Comparison of ENCODE assay signal across 8 cellular contexts in the genomic region with DNA sequence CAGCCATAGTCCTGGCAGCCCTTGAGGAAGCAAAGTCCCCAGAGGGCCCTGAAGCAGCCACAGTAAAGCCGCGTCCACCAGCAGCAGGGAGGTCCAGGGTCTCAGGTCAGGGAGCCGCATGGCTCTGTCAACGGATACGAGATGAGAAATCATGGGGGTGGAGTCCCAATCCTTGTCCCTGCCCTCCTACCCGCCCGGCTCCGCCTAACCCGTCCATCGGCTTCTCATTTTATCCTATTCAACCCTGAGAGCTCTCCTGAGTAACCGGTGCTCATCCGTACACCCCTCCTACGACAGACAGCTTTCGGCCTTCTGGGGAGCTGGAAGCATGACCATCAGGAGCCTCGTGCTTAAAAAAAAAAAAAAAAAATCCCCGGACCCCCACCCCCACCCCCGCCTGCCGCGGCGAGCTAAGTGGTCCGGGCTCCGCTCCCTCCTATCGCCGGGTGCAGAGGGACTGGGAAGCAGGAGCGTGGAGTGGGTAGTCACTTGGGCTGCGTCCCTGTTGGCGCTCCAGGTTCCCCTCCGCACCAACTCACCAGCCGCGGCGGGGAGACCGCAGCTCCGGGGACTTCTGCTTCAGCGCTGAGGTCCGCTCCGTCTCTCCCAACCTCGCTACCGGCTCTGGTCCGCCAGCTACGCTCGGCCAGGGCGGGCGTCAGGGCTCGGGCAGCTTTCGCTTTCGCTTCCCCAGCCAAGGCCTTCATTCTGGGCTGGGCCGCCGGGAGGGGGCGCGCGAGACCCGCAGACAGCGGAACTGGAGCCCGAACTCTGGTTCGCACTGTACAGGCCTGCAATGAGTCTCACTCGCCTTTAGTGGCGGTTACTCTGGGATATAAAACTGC. TPM values are rescaled to one million over a fixed set of nuclear protein-coding genes. Genes with fewer than 3 reads are reported as not detected.
A peak's percentile ranks its signal among the peaks of the same experiment; 100 is the strongest.
DNase-seq lines count a peak whose midpoint lies in the region; ATAC-seq and TF ChIP-seq lines count a peak whose summit lies in the region.

A gene (minus strand): TSS at position 626 of the 845 bp plus-strand sequence. CDS start 506 bp downstream, at position 120.

- peaks cover 79% of the 10 kb centered on the region for H3K4me1 Mint-ChIP-seq in activated CD4-positive, alpha-beta T cell treated with anti-CD3 and anti-CD28 coated beads for 36 hours

- no peaks in the 10 kb centered on the region for H3K27me3 ChIP-seq in BLaER1
- H3K27me3 ChIP-seq in layer of hippocampus (ENCODE audit: control insufficient read depth, insufficient read depth, low read length), result no peaks in the 10 kb centered on the region

- H3K27ac ChIP-seq in BLaER1 (peak within 1 kb of the TSS; percentile 89), layer of hippocampus (ENCODE audit: low read depth, low read length) (peak within 1 kb of the TSS; percentile 95)

- no peaks in the 10 kb centered on the region for H3K27me3 Mint-ChIP-seq in activated CD4-positive, alpha-beta T cell treated with anti-CD3 and anti-CD28 coated beads for 36 hours

- CTCF ChIA-PET in activated CD4-positive, alpha-beta T cell treated with anti-CD3 and anti-CD28 coated beads for 36 hours (lab: Charles Lee), result interaction anchor here (0.6 to 10.8 kb wide), 26 partner anchors 9 to 146 kb away, joined by 3 to 253 read pairs (median 7); a partner anchor contains a TSS

- no peaks in the 10 kb centered on the region for H3K9me3 ChIP-seq in BLaER1

- intact Hi-C loops in activated CD4-positive, alpha-beta T cell treated with anti-CD3 and anti-CD28 coated beads for 36 hours (cut with DNase I, micrococcal nuclease), result loop anchor here (1.0 to 5.0 kb wide), 7 partner anchors 16 to 711 kb away; a partner anchor contains a TSS

- H3K27ac Mint-ChIP-seq in activated CD4-positive, alpha-beta T cell treated with anti-CD3 and anti-CD28 coated beads for 36 hours, result peak within 1 kb of the TSS; percentile 94

- ATAC-seq in HG03442 (IDR thresholded peaks at IDR 0.05; ENCODE audit: unreplicated experiment), result peak; percentile 77
- ATAC-seq in activated CD4-positive, alpha-beta T cell treated with anti-CD3 and anti-CD28 coated beads for 36 hours, result peak; percentile 82

- H3K4me3 ChIP-seq in BLaER1 (peak within 1 kb of the TSS; percentile 77), choroid plexus epithelial cell (ENCODE audit: low read depth, low read length) (peak within 1 kb of the TSS; percentile 94)

- peaks cover 2% of the 10 kb centered on the region for H3K9me3 Mint-ChIP-seq in activated CD4-positive, alpha-beta T cell treated with anti-CD3 and anti-CD28 coated beads for 36 hours (ENCODE audit: low read depth)

- H4K20me1 ChIP-seq in BLaER1, result no peaks in the 10 kb centered on the region

- peak within 1 kb of the TSS; percentile 88 for H3K9ac ChIP-seq in BLaER1

- TF ChIP-seq CTCF in choroid plexus epithelial cell (conservative IDR thresholded peaks at IDR 0.05; ENCODE audit: low read depth, low read length), result peak; percentile 98

- DNase-seq in GM19238 (ENCODE audit: insufficient read length, low spot score) (peak; percentile 90), NCI-H510A (lab: John Stamatoyannopoulos, UW) (peak; percentile 87), choroid plexus epithelial cell (ENCODE audit: low read depth) (peak; percentile 95)
- peak; percentile 99 for DNase-seq in activated CD4-positive, alpha-beta T cell treated with anti-CD3 and anti-CD28 coated beads for 36 hours
- peak; percentile 96 to 98 (median 97) for DNase-seq in stimulated activated CD4-positive, alpha-beta T cell treated with anti-CD3 and anti-CD28 coated beads, Interleukin-1b, Interleukin-23, amount 100 ng/mL, for 24 hours (ENCODE audit: low read depth in 4 of 4, low spot score in 1 of 4)

- POLR2A ChIA-PET in activated CD4-positive, alpha-beta T cell treated with anti-CD3 and anti-CD28 coated beads for 36 hours (lab: Charles Lee), result interaction anchor here (0.6 to 4.4 kb wide), 10 partner anchors 9 to 146 kb away, joined by 3 to 57 read pairs (median 6); a partner anchor contains a TSS

- H3K36me3 Mint-ChIP-seq in activated CD4-positive, alpha-beta T cell treated with anti-CD3 and anti-CD28 coated beads for 36 hours (ENCODE audit: low read depth), result peaks cover 84% of the 10 kb centered on the region

- H3K4me1 ChIP-seq in BLaER1, result peaks cover 68% of the 10 kb centered on the region

- H3K36me3 ChIP-seq in BLaER1, result peaks cover 47% of the 10 kb centered on the region

- peak within 1 kb of the TSS; percentile 95 for H3K4me3 Mint-ChIP-seq in activated CD4-positive, alpha-beta T cell treated with anti-CD3 and anti-CD28 coated beads for 36 hours

- peak within 1 kb of the TSS; percentile 99 for H3K4me2 ChIP-seq in BLaER1

RNA-seq across cellular contexts. Expression of the gene that starts here (rescaled TPM):
- total RNA-seq in activated CD4-positive, alpha-beta T cell treated with anti-CD3 and anti-CD28 coated beads for 36 hours, result 100 to 1,000 TPM in 1 of 2 experiments, 10 to 100 TPM in 1; 96.4 to 150 TPM

Comparison
In these comparisons a context has a peak if more than half of its experiments do, and no peak if none do; other contexts are left out.
1. Peak in every context shown above with its lines: DNase-seq, ATAC-seq, H3K4me3 ChIP-seq and H3K27ac ChIP-seq.